Comparison of ENCODE assay signal across 11 cellular contexts in genomic region chr5:56833325-56833724, GRCh38. TPM values are rescaled to one million over a fixed set of nuclear protein-coding genes. Genes with fewer than 3 reads are reported as not detected.
DNase-seq lines count a peak whose midpoint lies in the region; ATAC-seq, FAIRE-seq and TF ChIP-seq lines count a peak whose summit lies in the region.
"Had no signal": no experiment of that assay in that cellular context is flagged by ENCODE, and none has a peak within 500 bp of the region (broad histone marks: within the 10 kb centered on the region; RNA-seq: fewer than 3 reads in every experiment).

No MANE protein-coding gene starts in this region.

- no peaks in the 10 kb centered on the region for H3K27me3 Mint-ChIP-seq in activated T-cell treated with anti-CD3 and anti-CD28 coated beads, Interleukin-2, amount 50 U/mL, for 4 hours (ENCODE audit: low read depth)
- no peaks in the 10 kb centered on the region for H3K27me3 Mint-ChIP-seq in dendritic cell treated with granulocyte-macrophage colony-stimulating factor and Interleukin-4, amounts not matched to agents 40 ng/mL and 50 ng/mL, for 4 days

- no peak for FAIRE-seq in H54 (lab: Jason Lieb, UNC)
- FAIRE-seq: endothelial cell of umbilical vein had no signal

- intact Hi-C loops in dendritic cell treated with granulocyte-macrophage colony-stimulating factor and Interleukin-4, amounts not matched to agents 40 ng/mL and 50 ng/mL, for 4 days (cut with micrococcal nuclease), result no loop called here

- peak; percentile 39 to 54 for ATAC-seq in activated T-cell treated with anti-CD3 and anti-CD28 coated beads, Interleukin-2, amount 50 U/mL, for 4 hours
- ATAC-seq in HG03457 (IDR thresholded peaks at IDR 0.05; ENCODE audit: unreplicated experiment), result no peak
- ATAC-seq: body of pancreas had no signal

- H3K27ac Mint-ChIP-seq in dendritic cell treated with granulocyte-macrophage colony-stimulating factor and Interleukin-4, amounts not matched to agents 40 ng/mL and 50 ng/mL, for 4 days, result peak overlapping the region; percentile 60

- peak; percentile 26 for DNase-seq in activated T-cell treated with anti-CD3 and anti-CD28 coated beads, Interleukin-2, amount 50 U/mL, for 4 hours
- no peak for DNase-seq in activated T-cell treated with anti-CD3 and anti-CD28 coated beads for 4 hours
- peak; percentile 24 for DNase-seq in NCI-H1417 treated with DMSO at 0.1 percent for 48 hours (lab: John Stamatoyannopoulos, UW)
- peak; percentile 51 for DNase-seq in stimulated activated CD4-positive, alpha-beta T cell treated with anti-CD3 and anti-CD28 coated beads, Interleukin-4, amount 100 ng/mL, for 24 hours
- no peak for DNase-seq in H54 (ENCODE audit: insufficient read length, low spot score)
- no peak for DNase-seq in superior temporal gyrus (ENCODE audit: extremely low spot score)
- DNase-seq: GOT3 had no signal

- H3K4me3 Mint-ChIP-seq in activated T-cell treated with anti-CD3 and anti-CD28 coated beads, Interleukin-2, amount 50 U/mL, for 4 hours, result peak overlapping the region; percentile 26
- no peak overlapping the region for H3K4me3 Mint-ChIP-seq in dendritic cell treated with granulocyte-macrophage colony-stimulating factor and Interleukin-4, amounts not matched to agents 40 ng/mL and 50 ng/mL, for 4 days

- peaks cover 92% of the 10 kb centered on the region for H3K4me1 Mint-ChIP-seq in activated T-cell treated with anti-CD3 and anti-CD28 coated beads, Interleukin-2, amount 50 U/mL, for 4 hours (ENCODE audit: low read depth)
- H3K4me1 Mint-ChIP-seq in dendritic cell treated with granulocyte-macrophage colony-stimulating factor and Interleukin-4, amounts not matched to agents 40 ng/mL and 50 ng/mL, for 4 days (ENCODE audit: low read depth), result peaks cover 90% of the 10 kb centered on the region

- no peak for TF ChIP-seq POLR2A in H54 (IDR thresholded peaks at IDR 0.05; ENCODE audit: low read depth, low read length)

- H3K9me3 Mint-ChIP-seq in activated T-cell treated with anti-CD3 and anti-CD28 coated beads, Interleukin-2, amount 50 U/mL, for 4 hours, result no peaks in the 10 kb centered on the region
- H3K9me3 Mint-ChIP-seq in dendritic cell treated with granulocyte-macrophage colony-stimulating factor and Interleukin-4, amounts not matched to agents 40 ng/mL and 50 ng/mL, for 4 days, result no peaks in the 10 kb centered on the region

- no peaks in the 10 kb centered on the region for H3K36me3 Mint-ChIP-seq in activated T-cell treated with anti-CD3 and anti-CD28 coated beads, Interleukin-2, amount 50 U/mL, for 4 hours (ENCODE audit: insufficient read depth)
- peaks cover 16% of the 10 kb centered on the region for H3K36me3 Mint-ChIP-seq in dendritic cell treated with granulocyte-macrophage colony-stimulating factor and Interleukin-4, amounts not matched to agents 40 ng/mL and 50 ng/mL, for 4 days (ENCODE audit: low read depth)

RNA-seq across cellular contexts. Expression of gene MAP3K1, which starts 18.0 kb away (rescaled TPM):
- 10 to 100 TPM; 18.2 to 19.1 (median 18.6) TPM for total RNA-seq in activated T-cell treated with anti-CD3 and anti-CD28 coated beads, Interleukin-2, amount 50 U/mL, for 4 hours

Comparison
In these comparisons a context has a peak if more than half of its experiments do, and no peak if none do; other contexts are left out.
1. DNase-seq: peak in activated T-cell treated with anti-CD3 and anti-CD28 coated beads, Interleukin-2, amount 50 U/mL, for 4 hours (single experiment), NCI-H1417 treated with DMSO at 0.1 percent for 48 hours (single experiment) and stimulated activated CD4-positive, alpha-beta T cell treated with anti-CD3 and anti-CD28 coated beads, Interleukin-4, amount 100 ng/mL, for 24 hours (single experiment); none in activated T-cell treated with anti-CD3 and anti-CD28 coated beads for 4 hours (single experiment), H54 (single experiment) and superior temporal gyrus (single experiment).